ENCODE assay signal across 24 cellular contexts in genomic region chr9:76657265-76657664, GRCh38.
DNase-seq lines count a peak whose midpoint lies in the region; ATAC-seq and TF ChIP-seq lines count a peak whose summit lies in the region.
"Had no signal": no experiment of that assay in that cellular context is flagged by ENCODE, and none has a peak within 500 bp of the region (broad histone marks: within the 10 kb centered on the region; RNA-seq: fewer than 3 reads in every experiment).

No MANE protein-coding gene starts in this region.

- H3K4me1 ChIP-seq in ascending aorta: peaks cover 0 to 38% of the 10 kb centered on the region in 2 donors
- H3K4me1 ChIP-seq: A549, colonic mucosa had no signal

- no peaks in the 10 kb centered on the region for H3K27me3 ChIP-seq in ascending aorta
- H3K27me3 ChIP-seq: colonic mucosa had no signal

- H3K27ac Mint-ChIP-seq in natural killer cell: peak overlapping the region; percentile 81 to 85
- H3K27ac Mint-ChIP-seq in natural killer cell treated with Interleukin-12 subunit alpha and Interleukin-12 subunit beta and Interleukin-15 and Interleukin-18, amount 100 ng/mL, for 72 hours: peak overlapping the region in 1 of 2 donors; percentile 69
- H3K27ac Mint-ChIP-seq: activated naive CD8-positive, alpha-beta T cell; activated T-helper 1 cell treated with anti-CD3 and anti-CD28 coated beads, Interleukin-12 subunit alpha, Interleukin-12 subunit beta, Interleukin-2, Interleukin-4 antibody, amounts not matched to agents 30 ng/mL and 10 ng/mL and 1 ng/mL, durations not matched to agents 14 hours and 24 hours and 36 hours; type B pancreatic cell had no signal

- no peak for ATAC-seq in natural killer cell
- ATAC-seq in natural killer cell treated with Interleukin-12 subunit alpha and Interleukin-12 subunit beta and Interleukin-15 and Interleukin-18, amount 100 ng/mL, for 72 hours: no peak
- no peak for ATAC-seq in Right ventricle myocardium superior (ENCODE audit: poor library complexity)
- ATAC-seq: A549; effector memory CD8-positive, alpha-beta T cell; esophagus mucosa; right cardiac atrium had no signal

- no peak for DNase-seq in natural killer cell
- no peak for DNase-seq in natural killer cell treated with Interleukin-12 subunit alpha and Interleukin-12 subunit beta and Interleukin-15 and Interleukin-18, amount 100 ng/mL, for 72 hours (ENCODE audit: low spot score)
- DNase-seq in ascending aorta (ENCODE audit: low spot score in 2 of 2): no peak
- DNase-seq in iris pigment epithelial cell (ENCODE audit: low read depth): peak; percentile 34
- DNase-seq in RKO (ENCODE audit: low spot score): no peak
- DNase-seq in SHP77 treated with DMSO at 0.1 percent for 48 hours (lab: John Stamatoyannopoulos, UW): no peak
- DNase-seq in LoVo (ENCODE audit: low spot score): no peak
- DNase-seq in Right ventricle myocardium superior: no peak
- DNase-seq: activated CD4-positive, alpha-beta T cell treated with anti-CD3 and anti-CD28 coated beads for 1 hour; Calu3; colonic mucosa; effector memory CD8-positive, alpha-beta T cell; GOT3; MV-4-11; NCI-H1694; NCI-H2171 treated with DMSO at 0.1 percent for 48 hours; NCI-H526; right cardiac atrium had no signal

- no peak overlapping the region for H3K4me3 Mint-ChIP-seq in natural killer cell
- H3K4me3 Mint-ChIP-seq in natural killer cell treated with Interleukin-12 subunit alpha and Interleukin-12 subunit beta and Interleukin-15 and Interleukin-18, amount 100 ng/mL, for 72 hours: no peak overlapping the region
- H3K4me3 Mint-ChIP-seq: activated naive CD8-positive, alpha-beta T cell; activated T-helper 1 cell treated with anti-CD3 and anti-CD28 coated beads, Interleukin-12 subunit alpha, Interleukin-12 subunit beta, Interleukin-2, Interleukin-4 antibody, amounts not matched to agents 30 ng/mL and 10 ng/mL and 1 ng/mL, durations not matched to agents 14 hours and 24 hours and 36 hours; brain; effector memory CD8-positive, alpha-beta T cell; type B pancreatic cell had no signal

- H3K27me3 Mint-ChIP-seq in natural killer cell (ENCODE audit: low read depth in 2 of 2): no peaks in the 10 kb centered on the region
- H3K27me3 Mint-ChIP-seq in natural killer cell treated with Interleukin-12 subunit alpha and Interleukin-12 subunit beta and Interleukin-15 and Interleukin-18, amount 100 ng/mL, for 72 hours: no peaks in the 10 kb centered on the region
- H3K27me3 Mint-ChIP-seq: brain; effector memory CD8-positive, alpha-beta T cell had no signal

- intact Hi-C loops in natural killer cell (cut with micrococcal nuclease): loop anchor here (5.0 kb wide), 2 partner anchors 45 kb away; no protein-coding TSS in a partner anchor
- intact Hi-C loops in ascending aorta (cut with DNase I): loop anchor here (10.0 kb wide), 3 partner anchors 158 to 1422 kb away; partner anchors contain the start of gene PRUNE2
- intact Hi-C loops in Right ventricle myocardium superior (cut with DNase I): no loop called here

- no peaks in the 10 kb centered on the region for H3K9me3 Mint-ChIP-seq in natural killer cell
- no peaks in the 10 kb centered on the region for H3K9me3 Mint-ChIP-seq in natural killer cell treated with Interleukin-12 subunit alpha and Interleukin-12 subunit beta and Interleukin-15 and Interleukin-18, amount 100 ng/mL, for 72 hours
- H3K9me3 Mint-ChIP-seq: activated T-helper 1 cell treated with anti-CD3 and anti-CD28 coated beads, Interleukin-12 subunit alpha, Interleukin-12 subunit beta, Interleukin-2, Interleukin-4 antibody, amounts not matched to agents 30 ng/mL and 10 ng/mL and 1 ng/mL, durations not matched to agents 14 hours and 24 hours and 36 hours; effector memory CD8-positive, alpha-beta T cell; type B pancreatic cell had no signal

- no peak for TF ChIP-seq CTCF in natural killer cell (IDR thresholded peaks at IDR 0.05)
- no peak for TF ChIP-seq CTCF in ascending aorta (IDR thresholded peaks at IDR 0.05)

- no peak overlapping the region for H3K4me3 ChIP-seq in ascending aorta
- H3K4me3 ChIP-seq: A549, colonic mucosa had no signal

- no peaks in the 10 kb centered on the region for H3K9me3 ChIP-seq in ascending aorta
- H3K9me3 ChIP-seq: A549, colonic mucosa had no signal

- peaks cover 0 to 2% of the 10 kb centered on the region in 2 donors for H3K36me3 ChIP-seq in ascending aorta
- H3K36me3 ChIP-seq: colonic mucosa had no signal

- H3K36me3 Mint-ChIP-seq in natural killer cell: no peaks in the 10 kb centered on the region
- no peaks in the 10 kb centered on the region for H3K36me3 Mint-ChIP-seq in natural killer cell treated with Interleukin-12 subunit alpha and Interleukin-12 subunit beta and Interleukin-15 and Interleukin-18, amount 100 ng/mL, for 72 hours
- H3K36me3 Mint-ChIP-seq: activated naive CD8-positive, alpha-beta T cell; type B pancreatic cell had no signal

- H3K27ac ChIP-seq in ascending aorta: peak overlapping the region; percentile 44 to 52
- H3K27ac ChIP-seq: A549, colonic mucosa had no signal

- H3K4me1 Mint-ChIP-seq in natural killer cell: peaks cover 50 to 57% of the 10 kb centered on the region in 2 donors
- peaks cover 44 to 60% of the 10 kb centered on the region in 2 donors for H3K4me1 Mint-ChIP-seq in natural killer cell treated with Interleukin-12 subunit alpha and Interleukin-12 subunit beta and Interleukin-15 and Interleukin-18, amount 100 ng/mL, for 72 hours (ENCODE audit: low read depth in 2 of 2)
